In genomic region chr13:113220877-113221276, GRCh38 we compare ENCODE assay signal across 9 cellular contexts. TPM values are rescaled to one million over a fixed set of nuclear protein-coding genes. Genes with fewer than 3 reads are reported as not detected.
DNase-seq lines count a peak whose midpoint lies in the region; ATAC-seq and TF ChIP-seq lines count a peak whose summit lies in the region.
"Had no signal": no experiment of that assay in that cellular context is flagged by ENCODE, and none has a peak within 500 bp of the region (broad histone marks: within the 10 kb centered on the region; RNA-seq: fewer than 3 reads in every experiment).

No MANE protein-coding gene starts in this region.

- H3K4me3 Mint-ChIP-seq in endodermal cell: no peak overlapping the region
- no peak overlapping the region for H3K4me3 Mint-ChIP-seq in neural crest cell

- H3K9ac ChIP-seq in endodermal cell (ENCODE audit: extremely low read depth, low read length, poor library complexity, severe bottlenecking) (no peak overlapping the region), GM23248 (no peak overlapping the region)

- H3K4me1 ChIP-seq in endodermal cell (ENCODE audit: control insufficient read depth, insufficient read depth, low read length) (peaks cover 8% of the 10 kb centered on the region), GM23248 (ENCODE audit: insufficient read depth) (peaks cover 21% of the 10 kb centered on the region)

- no peak overlapping the region for H3K4me2 ChIP-seq in GM23248 (ENCODE audit: unreplicated experiment)

- 96% methylated on average over 7 of the region's 7 CpGs for WGBS in endodermal cell (ENCODE audit: insufficient coverage in 1 of 2, insufficient read length in 1 of 2), 2 experiments
- WGBS in GM23248 (ENCODE audit: low coverage in 1 of 2, low lambda C conversion rate in 2 of 2, missing lambda C conversion rate in 2 of 2), 2 experiments: 91 to 95% methylated on average over 7 of the region's 7 CpGs

- H3K27me3 Mint-ChIP-seq in endodermal cell (ENCODE audit: insufficient read depth): no peaks in the 10 kb centered on the region
- H3K27me3 Mint-ChIP-seq in neural crest cell (ENCODE audit: low read depth): no peaks in the 10 kb centered on the region

- no peak overlapping the region for H2AFZ ChIP-seq in GM23248

- H3K27ac Mint-ChIP-seq in endodermal cell (peak overlapping the region; percentile 48), neural crest cell (ENCODE audit: unreplicated experiment) (no peak overlapping the region)

- H3K4me1 Mint-ChIP-seq in endodermal cell (peaks cover 13% of the 10 kb centered on the region), neural crest cell (no peaks in the 10 kb centered on the region)

- TF ChIP-seq CTCF in endodermal cell (conservative IDR thresholded peaks at IDR 0.05) (peak; percentile 64), neural crest cell (conservative IDR thresholded peaks at IDR 0.05) (peak; percentile 16)

- in situ Hi-C loops in GM23248 (cut with MboI): no loop called here

- peaks cover 17% of the 10 kb centered on the region for H4K20me1 ChIP-seq in GM23248 (ENCODE audit: insufficient read depth)

- H3K36me3 Mint-ChIP-seq in endodermal cell (ENCODE audit: low read depth): peaks cover 67% of the 10 kb centered on the region
- peaks cover 12% of the 10 kb centered on the region for H3K36me3 Mint-ChIP-seq in neural crest cell (ENCODE audit: low read depth)

- H3K9me3 Mint-ChIP-seq in endodermal cell (no peaks in the 10 kb centered on the region), neural crest cell (no peaks in the 10 kb centered on the region)

- no peaks in the 10 kb centered on the region for H3K9me2 ChIP-seq in GM23248 (ENCODE audit: insufficient read depth)

- H3K27ac ChIP-seq in endodermal cell (ENCODE audit: low read depth, low read length) (no peak overlapping the region), GM23248 (no peak overlapping the region)
- H3K27ac ChIP-seq: ovary had no signal

- peak; percentile 20 for DNase-seq in activated CD4-positive, alpha-beta T cell treated with anti-CD3 and anti-CD28 coated beads for 48 hours
- no peak for DNase-seq in activated CD4-positive, alpha-beta T cell treated with anti-CD3 and anti-CD28 coated beads, Interleukin-2, amount 50 U/mL, for 48 hours
- DNase-seq in M059J (ENCODE audit: low read depth) (peak; percentile 4), endodermal cell (peak; percentile 64), neural crest cell (ENCODE audit: low read depth, low spot score) (no peak), GM23248 (no peak), AG08396 (ENCODE audit: low spot score) (no peak)
- DNase-seq: ovary had no signal

- H3K4me3 ChIP-seq in endodermal cell (ENCODE audit: low read length) (no peak overlapping the region), GM23248 (no peak overlapping the region)
- H3K4me3 ChIP-seq: ovary had no signal

- peaks cover 100% of the 10 kb centered on the region for H3K79me2 ChIP-seq in GM23248 (ENCODE audit: insufficient read depth)

- H3K27me3 ChIP-seq in endodermal cell (ENCODE audit: control insufficient read depth, insufficient read depth, low read length, poor library complexity, severe bottlenecking): no peaks in the 10 kb centered on the region
- no peaks in the 10 kb centered on the region for H3K27me3 ChIP-seq in GM23248 (replicated peaks; ENCODE audit: insufficient read depth)
- H3K27me3 ChIP-seq: ovary had no signal

- H3K36me3 ChIP-seq in endodermal cell (ENCODE audit: control insufficient read depth, insufficient read depth, low read length) (peaks cover 79% of the 10 kb centered on the region), GM23248 (ENCODE audit: low read depth) (peaks cover 10% of the 10 kb centered on the region)
- H3K36me3 ChIP-seq: ovary had no signal

- no peak for ATAC-seq in GM19397 (IDR thresholded peaks at IDR 0.05; ENCODE audit: unreplicated experiment)

- peaks cover 30% of the 10 kb centered on the region for H3F3A ChIP-seq in GM23248 (ENCODE audit: insufficient read depth)

- H3K9me3 ChIP-seq in endodermal cell (ENCODE audit: control insufficient read depth, low read length): no peaks in the 10 kb centered on the region
- H3K9me3 ChIP-seq in GM23248 (ENCODE audit: low read depth): no peaks in the 10 kb centered on the region
- H3K9me3 ChIP-seq: ovary had no signal

RNA-seq across cellular contexts. Expression of gene CUL4A, which starts 11.5 kb away (rescaled TPM):
- total RNA-seq in M059J (2014; rRNA removed; shearing (Covaris generic)): 74.6 and 83.9 TPM in 2 replicates
- total RNA-seq in endodermal cell: 10 to 100 TPM; 92.9 to 99.4 TPM
- polyA plus RNA-seq in endodermal cell (2013, experiment 1 of 2): 64.6 TPM
- 64.5 TPM for polyA plus RNA-seq in endodermal cell (2013, experiment 2 of 2)
- 63.0 and 63.9 TPM in 2 replicates for total RNA-seq in neural crest cell
- 93.0 and 197 TPM in 2 replicates for total RNA-seq in GM23248 (2014; rRNA removed; shearing (Covaris generic))
- 65.9 and 67.3 TPM in 2 replicates for polyA plus RNA-seq in GM23248 (2016; fragmentation: Nextera tagmentation; extraction: Ambion mirVana)

RNA-seq across cellular contexts. Expression of gene PCID2, which starts 12.4 kb away (rescaled TPM):
- total RNA-seq in M059J (2014; rRNA removed; shearing (Covaris generic)): 50.3 and 73.8 TPM in 2 replicates
- 10 to 100 TPM; 70.5 to 71.7 TPM for total RNA-seq in endodermal cell
- 55.5 TPM for polyA plus RNA-seq in endodermal cell (2013, experiment 1 of 2)
- 54.2 TPM for polyA plus RNA-seq in endodermal cell (2013, experiment 2 of 2)
- 56.9 and 60.4 TPM in 2 replicates for total RNA-seq in neural crest cell
- 60.7 and 67.9 TPM in 2 replicates for total RNA-seq in GM23248 (2014; rRNA removed; shearing (Covaris generic))
- 58.3 and 58.6 TPM in 2 replicates for polyA plus RNA-seq in GM23248 (2016; fragmentation: Nextera tagmentation; extraction: Ambion mirVana)

Comparison
In these comparisons a context has a peak if more than half of its experiments do, and no peak if none do; other contexts are left out.
1. DNase-seq: peak in activated CD4-positive, alpha-beta T cell treated with anti-CD3 and anti-CD28 coated beads for 48 hours (single experiment), M059J (single experiment) and endodermal cell (single experiment); none in activated CD4-positive, alpha-beta T cell treated with anti-CD3 and anti-CD28 coated beads, Interleukin-2, amount 50 U/mL, for 48 hours (0 of 2), neural crest cell (single experiment), GM23248 (single experiment) and AG08396 (single experiment).